In the genomic region with DNA sequence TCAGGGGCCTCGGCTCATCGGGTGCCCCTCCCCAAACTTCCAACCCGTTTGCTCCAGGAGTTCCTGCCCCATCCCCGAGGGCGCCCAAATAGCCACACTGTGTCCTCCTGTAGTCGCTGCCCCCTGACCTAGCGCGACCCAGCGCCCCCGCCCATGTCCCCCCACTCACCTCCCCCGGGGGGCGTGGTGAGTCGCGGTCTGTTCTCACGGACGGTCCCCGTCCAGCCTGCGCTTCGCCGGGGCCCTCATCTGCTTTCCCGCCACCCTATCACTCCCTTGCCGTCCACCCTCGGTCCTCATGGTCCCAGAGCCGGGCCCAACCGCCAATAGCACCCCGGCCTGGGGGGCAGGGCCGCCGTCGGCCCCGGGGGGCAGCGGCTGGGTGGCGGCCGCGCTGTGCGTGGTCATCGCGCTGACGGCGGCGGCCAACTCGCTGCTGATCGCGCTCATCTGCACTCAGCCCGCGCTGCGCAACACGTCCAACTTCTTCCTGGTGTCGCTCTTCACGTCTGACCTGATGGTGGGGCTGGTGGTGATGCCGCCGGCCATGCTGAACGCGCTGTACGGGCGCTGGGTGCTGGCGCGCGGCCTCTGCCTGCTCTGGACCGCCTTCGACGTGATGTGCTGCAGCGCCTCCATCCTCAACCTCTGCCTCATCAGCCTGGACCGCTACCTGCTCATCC, we compare ENCODE assay signal across 13 cellular contexts. TPM values are rescaled to one million over a fixed set of nuclear protein-coding genes. Genes with fewer than 3 reads are reported as not detected.
DNase-seq lines count a peak whose midpoint lies in the region; ATAC-seq and TF ChIP-seq lines count a peak whose summit lies in the region.
"Had no signal": no experiment of that assay in that cellular context is flagged by ENCODE, and none has a peak within 500 bp of the region (broad histone marks: within the 10 kb centered on the region; RNA-seq: fewer than 3 reads in every experiment).

No MANE protein-coding gene starts in this region.

- no peaks in the 10 kb centered on the region for H3K79me2 ChIP-seq in Karpas-422 (ENCODE audit: low read length)

- peak overlapping the region; percentile 47 for H3K4me3 Mint-ChIP-seq in activated naive CD8-positive, alpha-beta T cell treated with anti-CD3 and anti-CD28 coated beads, Interleukin-2, amount 50 U/mL, for 24 hours
- peak overlapping the region; percentile 80 for H3K4me3 Mint-ChIP-seq in type B pancreatic cell

- H3K4me2 ChIP-seq in Karpas-422 (ENCODE audit: low read depth, low read length, poor library complexity, severe bottlenecking): no peak overlapping the region

- H3K9me3 ChIP-seq in left ventricle myocardium inferior (replicated peaks) (no peaks in the 10 kb centered on the region), Karpas-422 (ENCODE audit: low read length) (no peaks in the 10 kb centered on the region)

- peak overlapping the region; percentile 26 for H3K27ac Mint-ChIP-seq in activated naive CD8-positive, alpha-beta T cell treated with anti-CD3 and anti-CD28 coated beads, Interleukin-2, amount 50 U/mL, for 24 hours
- H3K27ac Mint-ChIP-seq in type B pancreatic cell: no peak overlapping the region

- peaks cover 42% of the 10 kb centered on the region for H3K27me3 Mint-ChIP-seq in activated naive CD8-positive, alpha-beta T cell treated with anti-CD3 and anti-CD28 coated beads, Interleukin-2, amount 50 U/mL, for 24 hours
- H3K27me3 Mint-ChIP-seq in type B pancreatic cell: peaks cover 86% of the 10 kb centered on the region

- ATAC-seq in left cardiac atrium (no peak), GM21390 (IDR thresholded peaks at IDR 0.05; ENCODE audit: unreplicated experiment) (no peak)
- ATAC-seq in activated naive CD8-positive, alpha-beta T cell treated with anti-CD3 and anti-CD28 coated beads, Interleukin-2, amount 50 U/mL, for 24 hours: no peak

- no peak for DNase-seq in left ventricle myocardium inferior
- DNase-seq in left cardiac atrium: no peak
- no peak for DNase-seq in activated naive CD8-positive, alpha-beta T cell treated with anti-CD3 and anti-CD28 coated beads, Interleukin-2, amount 50 U/mL, for 24 hours
- DNase-seq in iPS-NIHi11 (ENCODE audit: low spot score): peak; percentile 42
- no peak for DNase-seq in type B pancreatic cell (ENCODE audit: extremely low spot score, unreplicated experiment)
- DNase-seq in Karpas-422: no peak
- DNase-seq in cerebellum (ENCODE audit: low spot score): no peak
- DNase-seq: foreskin melanocyte; NCI-H1436 treated with DMSO at 0.1 percent for 48 hours; stimulated activated CD4-positive, alpha-beta T cell treated with anti-CD3 and anti-CD28 coated beads, Interleukin-15, amount 100 ng/mL, for 24 hours had no signal

- H3K36me3 Mint-ChIP-seq in activated naive CD8-positive, alpha-beta T cell treated with anti-CD3 and anti-CD28 coated beads, Interleukin-2, amount 50 U/mL, for 24 hours (ENCODE audit: low read depth): no peaks in the 10 kb centered on the region
- H3K36me3 Mint-ChIP-seq in type B pancreatic cell: no peaks in the 10 kb centered on the region

- intact Hi-C loops in left ventricle myocardium inferior (cut with micrococcal nuclease) (no loop called here), left cardiac atrium (cut with DNase I) (no loop called here)

- no peaks in the 10 kb centered on the region for H3K9me3 Mint-ChIP-seq in activated naive CD8-positive, alpha-beta T cell treated with anti-CD3 and anti-CD28 coated beads, Interleukin-2, amount 50 U/mL, for 24 hours
- no peaks in the 10 kb centered on the region for H3K9me3 Mint-ChIP-seq in type B pancreatic cell

- H3K9me2 ChIP-seq in Karpas-422 (replicated peaks; ENCODE audit: insufficient read depth, low read length): no peaks in the 10 kb centered on the region

- no peaks in the 10 kb centered on the region for H3K36me3 ChIP-seq in left ventricle myocardium inferior
- no peaks in the 10 kb centered on the region for H3K36me3 ChIP-seq in Karpas-422 (ENCODE audit: insufficient read depth, low read length)

- H3K4me3 ChIP-seq in left ventricle myocardium inferior (peak overlapping the region; percentile 55), Karpas-422 (ENCODE audit: low read length) (no peak overlapping the region)

- peaks cover 9% of the 10 kb centered on the region for H3K4me1 Mint-ChIP-seq in activated naive CD8-positive, alpha-beta T cell treated with anti-CD3 and anti-CD28 coated beads, Interleukin-2, amount 50 U/mL, for 24 hours
- no peaks in the 10 kb centered on the region for H3K4me1 Mint-ChIP-seq in type B pancreatic cell (ENCODE audit: unreplicated experiment)

- H3K9ac ChIP-seq in Karpas-422 (ENCODE audit: low read length): no peak overlapping the region

- H3K4me1 ChIP-seq in left ventricle myocardium inferior (peaks cover 14% of the 10 kb centered on the region), Karpas-422 (ENCODE audit: low read length) (no peaks in the 10 kb centered on the region)

- peaks cover 77% of the 10 kb centered on the region for H3K27me3 ChIP-seq in left ventricle myocardium inferior (ENCODE audit: low read depth)
- no peaks in the 10 kb centered on the region for H3K27me3 ChIP-seq in Karpas-422 (ENCODE audit: low read length)

- no peaks in the 10 kb centered on the region for H4K20me1 ChIP-seq in Karpas-422 (ENCODE audit: insufficient read depth, low read depth, low read length)

- H3K27ac ChIP-seq in left ventricle myocardium inferior (replicated peaks) (no peak overlapping the region), Karpas-422 (ENCODE audit: low read length) (no peak overlapping the region)
- H3K27ac ChIP-seq: C4-2B had no signal

- H2AFZ ChIP-seq in Karpas-422 (ENCODE audit: low read length): no peak overlapping the region

- TF ChIP-seq CTCF in left ventricle myocardium inferior (IDR thresholded peaks at IDR 0.05; ENCODE audit: borderline replicate concordance): no peak
- TF ChIP-seq CTCF in type B pancreatic cell (conservative IDR thresholded peaks at IDR 0.05): no peak

RNA-seq across cellular contexts. Expression of a gene that starts 0.9 kb away (rescaled TPM):
- total RNA-seq in left ventricle myocardium inferior (not detected), left cardiac atrium (not detected), type B pancreatic cell (ENCODE audit: low replicate concordance) (not detected in 2 replicates), cerebellum (0.09 TPM)
- total RNA-seq in Karpas-422 (2014; rRNA removed; shearing (Covaris generic); ENCODE audit: low replicate concordance): not detected in 2 replicates
- total RNA-seq: subcutaneous adipose tissue had no signal

RNA-seq across cellular contexts. Expression of a gene that starts 21.5 kb away (rescaled TPM):
- total RNA-seq in left ventricle myocardium inferior (30.0 TPM), left cardiac atrium (10 to 100 TPM; 53.0 to 63.7 TPM), type B pancreatic cell (ENCODE audit: low replicate concordance) (69.9 and 142 TPM in 2 replicates), cerebellum (12.5 TPM)
- total RNA-seq in Karpas-422 (2014; rRNA removed; shearing (Covaris generic); ENCODE audit: low replicate concordance): not detected in 2 replicates

Comparison
In these comparisons a context has a peak if more than half of its experiments do, and no peak if none do; other contexts are left out.
1. RNA of a gene that starts 21.5 kb away (total RNA-seq): 69.9 to 142 TPM in type B pancreatic cell, 53.0 to 63.7 TPM in left cardiac atrium, 30.0 TPM in left ventricle myocardium inferior (single experiment) and 12.5 TPM in cerebellum (single experiment); not detected in Karpas-422; every median in the first group is over 10 times any median in the second.